In genomic region chr6:159789377-159790148, GRCh38 we compare ENCODE assay signal across 8 cellular contexts. TPM values are rescaled to one million over a fixed set of nuclear protein-coding genes. Genes with fewer than 3 reads are reported as not detected.
DNase-seq lines count a peak whose midpoint lies in the region; ATAC-seq and TF ChIP-seq lines count a peak whose summit lies in the region.

TCP1 (minus strand) TSS chr6:159789602; CDS start chr6:159789468, 134 bp downstream.

- peak; percentile 78 for ATAC-seq in DND-41 (ENCODE audit: insufficient read depth, low read depth)

- H3K4me1 Mint-ChIP-seq in activated T-helper 1 cell treated with anti-CD3 and anti-CD28 coated beads, Interleukin-12 subunit alpha, Interleukin-12 subunit beta, Interleukin-2, Interleukin-4 antibody, amounts not matched to agents 30 ng/mL and 10 ng/mL and 1 ng/mL, durations not matched to agents 14 hours and 24 hours and 36 hours (ENCODE audit: low read depth), result peaks cover 67% of the 10 kb centered on the region

- no peaks in the 10 kb centered on the region for H3K9me2 ChIP-seq in GM23248 (ENCODE audit: insufficient read depth)

- H3K27ac ChIP-seq in DND-41 (ENCODE audit: low read length) (peak within 1 kb of the TSS; percentile 95), GM23248 (peak within 1 kb of the TSS; percentile 75), esophagus squamous epithelium (peak within 1 kb of the TSS; percentile 95 to 100 (median 98))

- DNase-seq in DND-41, result peak; percentile 100
- peak; percentile 100 for DNase-seq in GM23248
- DNase-seq in Kasumi-1 (lab: John Stamatoyannopoulos, UW), result peak; percentile 99 to 100
- DNase-seq in RPMI7951 (ENCODE audit: low read depth), result peak; percentile 100
- peak; percentile 99 for DNase-seq in activated T-helper 1 cell treated with anti-CD3 and anti-CD28 coated beads, Interleukin-12 subunit alpha, Interleukin-12 subunit beta, Interleukin-2, Interleukin-4 antibody, amounts not matched to agents 30 ng/mL and 10 ng/mL and 1 ng/mL, durations not matched to agents 14 hours and 24 hours and 36 hours (ENCODE audit: low spot score)
- DNase-seq in esophagus squamous epithelium (lab: John Stamatoyannopoulos, UW), result peak; percentile 98
- peak; percentile 100 for DNase-seq in myocyte (ENCODE audit: low read depth)
- DNase-seq in stimulated activated CD8-positive, alpha-beta memory T cell treated with anti-CD3 and anti-CD28 coated beads, Interleukin-7, amount 100 ng/mL, for 48 hours (ENCODE audit: extremely low read depth in 1 of 2, low read depth in 1 of 2), result peak; percentile 98 to 100

- H4K20me1 ChIP-seq in DND-41 (ENCODE audit: insufficient read depth, low read length), result peaks cover 50% of the 10 kb centered on the region
- peaks cover 9% of the 10 kb centered on the region; the same call in 1 of the 2 replicates for H4K20me1 ChIP-seq in GM23248 (ENCODE audit: insufficient read depth)

- H3K79me2 ChIP-seq in DND-41 (ENCODE audit: insufficient read depth, low read length) (peaks cover 95% of the 10 kb centered on the region), GM23248 (ENCODE audit: insufficient read depth) (peaks cover 88% of the 10 kb centered on the region)

- no peaks in the 10 kb centered on the region for H3K9me3 Mint-ChIP-seq in activated T-helper 1 cell treated with anti-CD3 and anti-CD28 coated beads, Interleukin-12 subunit alpha, Interleukin-12 subunit beta, Interleukin-2, Interleukin-4 antibody, amounts not matched to agents 30 ng/mL and 10 ng/mL and 1 ng/mL, durations not matched to agents 14 hours and 24 hours and 36 hours

- H3K27ac Mint-ChIP-seq in activated T-helper 1 cell treated with anti-CD3 and anti-CD28 coated beads, Interleukin-12 subunit alpha, Interleukin-12 subunit beta, Interleukin-2, Interleukin-4 antibody, amounts not matched to agents 30 ng/mL and 10 ng/mL and 1 ng/mL, durations not matched to agents 14 hours and 24 hours and 36 hours, result peak within 1 kb of the TSS; percentile 98

- H3K4me3 ChIP-seq in DND-41 (ENCODE audit: low read depth in 1 of 2, low read length in 2 of 2) (peak within 1 kb of the TSS; percentile 94 to 97), GM23248 (peak within 1 kb of the TSS; percentile 89), esophagus squamous epithelium (peak within 1 kb of the TSS; percentile 68 to 96 (median 77))

- peak within 1 kb of the TSS; percentile 97 for H3K4me2 ChIP-seq in DND-41 (ENCODE audit: insufficient read depth, low read length)
- peak within 1 kb of the TSS; percentile 89 for H3K4me2 ChIP-seq in GM23248 (ENCODE audit: unreplicated experiment)

- H3K4me1 ChIP-seq in DND-41 (ENCODE audit: insufficient read depth, low read length), result peaks cover 64% of the 10 kb centered on the region
- H3K4me1 ChIP-seq in GM23248 (ENCODE audit: insufficient read depth), result peaks cover 42% of the 10 kb centered on the region
- peaks cover 14 to 67% (median 42%) of the 10 kb centered on the region in 3 donors for H3K4me1 ChIP-seq in esophagus squamous epithelium

- TF ChIP-seq CTCF in DND-41 (IDR thresholded peaks at IDR 0.05; ENCODE audit: borderline replicate concordance, extremely low read depth, low read length, poor library complexity, severe bottlenecking) (no peak), esophagus squamous epithelium (IDR thresholded peaks at IDR 0.05) (peak in 2 of 6 experiments; percentile 12 to 13)

- intact Hi-C loops in activated T-helper 1 cell treated with anti-CD3 and anti-CD28 coated beads, Interleukin-12 subunit alpha, Interleukin-12 subunit beta, Interleukin-2, Interleukin-4 antibody, amounts not matched to agents 30 ng/mL and 10 ng/mL and 1 ng/mL, durations not matched to agents 14 hours and 24 hours and 36 hours (cut with micrococcal nuclease), result loop anchor here (1.0 to 10.0 kb wide), 13 partner anchors 27 to 972 kb away; partner anchors contain the start of genes ACAT2, EZR, SOD2 and WTAP
- intact Hi-C loops in esophagus squamous epithelium (cut with DNase I), result loop anchor here (5.0 kb wide), 2 partner anchors 62 to 102 kb away; partner anchors contain the start of gene WTAP

- H2AFZ ChIP-seq in DND-41 (ENCODE audit: low read depth, low read length), result peak within 1 kb of the TSS; percentile 85
- H2AFZ ChIP-seq in GM23248, result peak within 1 kb of the TSS; percentile 90

- peak within 1 kb of the TSS; percentile 96 for H3K4me3 Mint-ChIP-seq in activated T-helper 1 cell treated with anti-CD3 and anti-CD28 coated beads, Interleukin-12 subunit alpha, Interleukin-12 subunit beta, Interleukin-2, Interleukin-4 antibody, amounts not matched to agents 30 ng/mL and 10 ng/mL and 1 ng/mL, durations not matched to agents 14 hours and 24 hours and 36 hours

- H3F3A ChIP-seq in GM23248 (ENCODE audit: insufficient read depth), result peaks cover 10% of the 10 kb centered on the region; the same call in 1 of the 2 replicates

- peak in 3 of 4 donors; percentile 93 to 97 (median 94) for TF ChIP-seq POLR2A in esophagus squamous epithelium (IDR thresholded peaks at IDR 0.05)

- no peaks in the 10 kb centered on the region for H3K9me3 ChIP-seq in DND-41 (ENCODE audit: insufficient read depth, low read length, severe bottlenecking)
- H3K9me3 ChIP-seq in GM23248 (ENCODE audit: low read depth), result no peaks in the 10 kb centered on the region
- no peaks in the 10 kb centered on the region for H3K9me3 ChIP-seq in esophagus squamous epithelium

- 0 to 1% methylated on average over 47 to 64 of the region's 64 CpGs for WGBS in GM23248 (ENCODE audit: low coverage in 1 of 2, low lambda C conversion rate in 2 of 2, missing lambda C conversion rate in 2 of 2), 2 experiments
- WGBS in esophagus squamous epithelium, 2 donors, result 0% methylated on average over 22 to 30 of the region's 64 CpGs

- H3K27me3 ChIP-seq in DND-41 (ENCODE audit: insufficient read depth, low read length, poor library complexity), result no peaks in the 10 kb centered on the region
- H3K27me3 ChIP-seq in GM23248 (replicated peaks; ENCODE audit: insufficient read depth), result no peaks in the 10 kb centered on the region
- no peaks in the 10 kb centered on the region for H3K27me3 ChIP-seq in esophagus squamous epithelium

- in situ Hi-C loops in GM23248 (cut with MboI), result no loop called here

- peaks cover 60% of the 10 kb centered on the region for H3K36me3 Mint-ChIP-seq in activated T-helper 1 cell treated with anti-CD3 and anti-CD28 coated beads, Interleukin-12 subunit alpha, Interleukin-12 subunit beta, Interleukin-2, Interleukin-4 antibody, amounts not matched to agents 30 ng/mL and 10 ng/mL and 1 ng/mL, durations not matched to agents 14 hours and 24 hours and 36 hours (ENCODE audit: low read depth)

- peaks cover 88% of the 10 kb centered on the region for H3K36me3 ChIP-seq in DND-41 (ENCODE audit: insufficient read depth, low read length)
- H3K36me3 ChIP-seq in GM23248 (ENCODE audit: low read depth), result peaks cover 51% of the 10 kb centered on the region
- H3K36me3 ChIP-seq in esophagus squamous epithelium, result peaks cover 0 to 58% (median 9%) of the 10 kb centered on the region in 3 donors

- no peaks in the 10 kb centered on the region for H3K27me3 Mint-ChIP-seq in activated T-helper 1 cell treated with anti-CD3 and anti-CD28 coated beads, Interleukin-12 subunit alpha, Interleukin-12 subunit beta, Interleukin-2, Interleukin-4 antibody, amounts not matched to agents 30 ng/mL and 10 ng/mL and 1 ng/mL, durations not matched to agents 14 hours and 24 hours and 36 hours (ENCODE audit: insufficient read depth)

- H3K9ac ChIP-seq in DND-41 (ENCODE audit: low read depth, low read length) (peak within 1 kb of the TSS; percentile 94), GM23248 (peak within 1 kb of the TSS; percentile 89)

RNA-seq across cellular contexts. Expression of gene TCP1, which starts in this region (rescaled TPM):
- 260 and 354 TPM in 2 replicates for total RNA-seq in GM23248 (2014; rRNA removed; shearing (Covaris generic))
- 188 and 190 TPM in 2 replicates for polyA plus RNA-seq in GM23248 (2016; fragmentation: Nextera tagmentation; extraction: Ambion mirVana)
- total RNA-seq in RPMI7951 (2014; rRNA removed; shearing (Covaris generic)), result 347 and 421 TPM in 2 replicates
- 454 and 457 TPM in 2 replicates for total RNA-seq in activated T-helper 1 cell treated with anti-CD3 and anti-CD28 coated beads, Interleukin-12 subunit alpha, Interleukin-12 subunit beta, Interleukin-2, Interleukin-4 antibody, amounts not matched to agents 30 ng/mL and 10 ng/mL and 1 ng/mL, durations not matched to agents 14 hours and 24 hours and 36 hours
- total RNA-seq in esophagus squamous epithelium (100 to 1,000 TPM in 3 of 4 donors, 10 to 100 TPM in 1; 75.1 to 189 (median 172) TPM), myocyte (224 and 282 TPM in 2 replicates)
- polyA plus RNA-seq in myocyte (2012), result 157 TPM

Comparison
In these comparisons a context has a peak if more than half of its experiments do, and no peak if none do; other contexts are left out.
1. Peak in every context shown above with its lines: DNase-seq, ATAC-seq, H3K4me3 ChIP-seq and H3K27ac ChIP-seq.